In the genomic region with DNA sequence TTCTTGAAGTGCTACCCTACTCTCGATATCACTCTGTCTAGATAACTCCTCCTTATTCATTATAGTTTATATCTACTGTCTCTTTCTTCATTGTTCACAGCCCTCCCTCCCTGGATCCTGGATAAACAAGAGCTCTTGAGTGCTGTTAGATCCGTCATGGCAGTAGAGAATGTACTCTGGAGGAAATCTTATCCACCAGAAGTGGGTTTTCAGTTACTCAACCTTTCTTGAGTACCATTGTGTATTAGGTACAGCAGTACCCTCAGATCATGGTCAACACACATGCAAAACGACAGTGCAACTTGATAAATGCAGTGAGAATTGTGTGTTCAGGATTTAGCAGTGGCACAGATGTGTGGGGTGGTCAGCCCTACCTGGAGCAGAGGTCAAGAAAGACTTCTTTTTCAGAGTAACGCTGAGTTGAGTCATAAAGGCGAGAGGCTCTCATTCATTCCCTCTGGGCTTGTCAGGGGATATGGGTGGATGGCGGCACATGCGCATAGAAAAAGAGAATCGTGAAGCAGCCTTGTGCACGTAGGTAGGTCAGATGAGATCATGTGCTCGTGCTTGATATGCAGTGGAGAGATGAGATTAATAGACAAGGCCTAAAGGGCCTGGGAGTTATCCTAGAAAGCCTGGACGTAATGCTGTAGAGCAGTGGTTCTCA, we compare ENCODE assay signal across 24 cellular contexts.
A peak's percentile ranks its signal among the peaks of the same experiment; 100 is the strongest.
DNase-seq lines count a peak whose midpoint lies in the region; ATAC-seq and TF ChIP-seq lines count a peak whose summit lies in the region.
"Had no signal": no experiment of that assay in that cellular context is flagged by ENCODE, and none has a peak within 500 bp of the region (broad histone marks: within the 10 kb centered on the region; RNA-seq: fewer than 3 reads in every experiment).

No MANE protein-coding gene starts in this region.

- intact Hi-C loops in activated CD4-positive, alpha-beta T cell treated with anti-CD3 and anti-CD28 coated beads, Interleukin-2, amount 10 ng/mL, durations not matched to agents 24 days and 14 days (cut with micrococcal nuclease): no loop called here
- intact Hi-C loops in upper lobe of right lung (cut with DNase I): no loop called here

- no peak overlapping the region for H3K4me3 Mint-ChIP-seq in activated CD4-positive, alpha-beta T cell treated with anti-CD3 and anti-CD28 coated beads, Interleukin-2, amount 10 ng/mL, durations not matched to agents 24 days and 14 days
- no peak overlapping the region for H3K4me3 Mint-ChIP-seq in WTC11
- H3K4me3 Mint-ChIP-seq in memory B cell: no peak overlapping the region
- H3K4me3 Mint-ChIP-seq: CD4-positive, alpha-beta memory T cell; H9 had no signal

- no peak overlapping the region for H3K4me3 ChIP-seq in upper lobe of right lung

- CTCF ChIA-PET in WTC11 (lab: Charles Lee): no interaction called here

- H3K27me3 Mint-ChIP-seq in activated CD4-positive, alpha-beta T cell treated with anti-CD3 and anti-CD28 coated beads, Interleukin-2, amount 10 ng/mL, durations not matched to agents 24 days and 14 days: no peaks in the 10 kb centered on the region
- H3K27me3 Mint-ChIP-seq in WTC11 (ENCODE audit: low read depth): no peaks in the 10 kb centered on the region
- no peaks in the 10 kb centered on the region for H3K27me3 Mint-ChIP-seq in memory B cell
- H3K27me3 Mint-ChIP-seq: CD4-positive, alpha-beta memory T cell had no signal

- peaks cover 6% of the 10 kb centered on the region for H3K4me1 ChIP-seq in upper lobe of right lung
- H3K4me1 ChIP-seq: BE2C had no signal

- no peak overlapping the region for H3K27ac Mint-ChIP-seq in activated CD4-positive, alpha-beta T cell treated with anti-CD3 and anti-CD28 coated beads, Interleukin-2, amount 10 ng/mL, durations not matched to agents 24 days and 14 days
- H3K27ac Mint-ChIP-seq in WTC11 (peak overlapping the region; percentile 13), memory B cell (peak overlapping the region; percentile 21)

- DNase-seq in activated CD4-positive, alpha-beta T cell treated with anti-CD3 and anti-CD28 coated beads, Interleukin-2, amount 10 ng/mL, durations not matched to agents 24 days and 14 days: peak; percentile 41
- DNase-seq in activated CD4-positive, alpha-beta T cell treated with anti-CD3 and anti-CD28 coated beads for 48 hours: no peak
- DNase-seq in WTC11 (ENCODE audit: low spot score) (no peak), memory B cell (ENCODE audit: low spot score in 2 of 2) (no peak), upper lobe of right lung (no peak), omental fat pad (ENCODE audit: low spot score) (no peak), putamen (ENCODE audit: low spot score) (no peak)
- DNase-seq: 8988T; BE2C; Calu3; CD4-positive, alpha-beta memory T cell; DND-41; H9; IMR-90; Kasumi-1; MM.1S; NCI-H1092 treated with DMSO at 0.1 percent for 48 hours; NCI-H1694; NCI-H2171; NCI-H446 treated with DMSO at 0.1 percent for 48 hours; NCI-H748 treated with DMSO at 0.1 percent for 48 hours; RPMI8226; SIG-M5 had no signal

- H3K9me3 ChIP-seq in upper lobe of right lung: no peaks in the 10 kb centered on the region
- H3K9me3 ChIP-seq: BE2C had no signal

- TF ChIP-seq CTCF in WTC11 (IDR thresholded peaks at IDR 0.05): no peak
- TF ChIP-seq CTCF in upper lobe of right lung (IDR thresholded peaks at IDR 0.05): no peak
- no peak for TF ChIP-seq CTCF in omental fat pad (IDR thresholded peaks at IDR 0.05)

- peaks cover 12% of the 10 kb centered on the region for H3K36me3 Mint-ChIP-seq in activated CD4-positive, alpha-beta T cell treated with anti-CD3 and anti-CD28 coated beads, Interleukin-2, amount 10 ng/mL, durations not matched to agents 24 days and 14 days (ENCODE audit: low read depth)
- peaks cover 5% of the 10 kb centered on the region; the same call in 1 of the 2 replicates for H3K36me3 Mint-ChIP-seq in WTC11
- H3K36me3 Mint-ChIP-seq in memory B cell: peaks cover 17% of the 10 kb centered on the region

- no peaks in the 10 kb centered on the region for H3K4me1 Mint-ChIP-seq in activated CD4-positive, alpha-beta T cell treated with anti-CD3 and anti-CD28 coated beads, Interleukin-2, amount 10 ng/mL, durations not matched to agents 24 days and 14 days
- H3K4me1 Mint-ChIP-seq in WTC11 (peaks cover 29% of the 10 kb centered on the region), memory B cell (peaks cover 4% of the 10 kb centered on the region)

- no peak for ATAC-seq in WTC11
- ATAC-seq in memory B cell (ENCODE audit: low read depth): no peak
- ATAC-seq in upper lobe of right lung: peak; percentile 81
- no peak for ATAC-seq in GM18858 (IDR thresholded peaks at IDR 0.05; ENCODE audit: unreplicated experiment)
- ATAC-seq in omental fat pad (ENCODE audit: low FRiP score): no peak

- H3K27ac ChIP-seq in upper lobe of right lung: peak overlapping the region; percentile 47

- H3K27me3 ChIP-seq in upper lobe of right lung: no peaks in the 10 kb centered on the region
- H3K27me3 ChIP-seq: BE2C had no signal

- no peaks in the 10 kb centered on the region for H3K9me3 Mint-ChIP-seq in activated CD4-positive, alpha-beta T cell treated with anti-CD3 and anti-CD28 coated beads, Interleukin-2, amount 10 ng/mL, durations not matched to agents 24 days and 14 days
- no peaks in the 10 kb centered on the region for H3K9me3 Mint-ChIP-seq in WTC11
- no peaks in the 10 kb centered on the region for H3K9me3 Mint-ChIP-seq in memory B cell
- H3K9me3 Mint-ChIP-seq: CD4-positive, alpha-beta memory T cell; H9 had no signal

- no peaks in the 10 kb centered on the region for H3K36me3 ChIP-seq in upper lobe of right lung
- H3K36me3 ChIP-seq: BE2C had no signal

- POLR2A ChIA-PET in WTC11 (lab: Charles Lee): interaction anchor here (0.6 kb wide), 1 partner anchor 8 kb away, joined by 3 read pairs; no protein-coding TSS in a partner anchor

TF ChIP-seq in WTC11, 78 proteins besides CTCF, POLR2A, EP300 and RAD21 (continues in another document):
- no peak for TF ChIP-seq ZBTB21 (CRISPR knock-in tag; IDR thresholded peaks at IDR 0.05; ENCODE audit: borderline replicate concordance)
- TF ChIP-seq, protein P1, sequence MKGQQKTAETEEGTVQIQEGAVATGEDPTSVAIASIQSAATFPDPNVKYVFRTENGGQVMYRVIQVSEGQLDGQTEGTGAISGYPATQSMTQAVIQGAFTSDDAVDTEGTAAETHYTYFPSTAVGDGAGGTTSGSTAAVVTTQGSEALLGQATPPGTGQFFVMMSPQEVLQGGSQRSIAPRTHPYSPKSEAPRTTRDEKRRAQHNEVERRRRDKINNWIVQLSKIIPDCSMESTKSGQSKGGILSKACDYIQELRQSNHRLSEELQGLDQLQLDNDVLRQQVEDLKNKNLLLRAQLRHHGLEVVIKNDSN (CRISPR knock-in tag; IDR thresholded peaks at IDR 0.05): no peak
- TF ChIP-seq TEAD4 (CRISPR knock-in tag; IDR thresholded peaks at IDR 0.05): no peak
- TF ChIP-seq KAT7 (CRISPR knock-in tag; IDR thresholded peaks at IDR 0.05; ENCODE audit: borderline replicate concordance): no peak
- TF ChIP-seq, protein P2, sequence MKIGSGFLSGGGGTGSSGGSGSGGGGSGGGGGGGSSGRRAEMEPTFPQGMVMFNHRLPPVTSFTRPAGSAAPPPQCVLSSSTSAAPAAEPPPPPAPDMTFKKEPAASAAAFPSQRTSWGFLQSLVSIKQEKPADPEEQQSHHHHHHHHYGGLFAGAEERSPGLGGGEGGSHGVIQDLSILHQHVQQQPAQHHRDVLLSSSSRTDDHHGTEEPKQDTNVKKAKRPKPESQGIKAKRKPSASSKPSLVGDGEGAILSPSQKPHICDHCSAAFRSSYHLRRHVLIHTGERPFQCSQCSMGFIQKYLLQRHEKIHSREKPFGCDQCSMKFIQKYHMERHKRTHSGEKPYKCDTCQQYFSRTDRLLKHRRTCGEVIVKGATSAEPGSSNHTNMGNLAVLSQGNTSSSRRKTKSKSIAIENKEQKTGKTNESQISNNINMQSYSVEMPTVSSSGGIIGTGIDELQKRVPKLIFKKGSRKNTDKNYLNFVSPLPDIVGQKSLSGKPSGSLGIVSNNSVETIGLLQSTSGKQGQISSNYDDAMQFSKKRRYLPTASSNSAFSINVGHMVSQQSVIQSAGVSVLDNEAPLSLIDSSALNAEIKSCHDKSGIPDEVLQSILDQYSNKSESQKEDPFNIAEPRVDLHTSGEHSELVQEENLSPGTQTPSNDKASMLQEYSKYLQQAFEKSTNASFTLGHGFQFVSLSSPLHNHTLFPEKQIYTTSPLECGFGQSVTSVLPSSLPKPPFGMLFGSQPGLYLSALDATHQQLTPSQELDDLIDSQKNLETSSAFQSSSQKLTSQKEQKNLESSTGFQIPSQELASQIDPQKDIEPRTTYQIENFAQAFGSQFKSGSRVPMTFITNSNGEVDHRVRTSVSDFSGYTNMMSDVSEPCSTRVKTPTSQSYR (CRISPR knock-in tag; IDR thresholded peaks at IDR 0.05): no peak
- no peak for TF ChIP-seq GABPB1 (CRISPR knock-in tag; IDR thresholded peaks at IDR 0.05)
- TF ChIP-seq, protein P3, sequence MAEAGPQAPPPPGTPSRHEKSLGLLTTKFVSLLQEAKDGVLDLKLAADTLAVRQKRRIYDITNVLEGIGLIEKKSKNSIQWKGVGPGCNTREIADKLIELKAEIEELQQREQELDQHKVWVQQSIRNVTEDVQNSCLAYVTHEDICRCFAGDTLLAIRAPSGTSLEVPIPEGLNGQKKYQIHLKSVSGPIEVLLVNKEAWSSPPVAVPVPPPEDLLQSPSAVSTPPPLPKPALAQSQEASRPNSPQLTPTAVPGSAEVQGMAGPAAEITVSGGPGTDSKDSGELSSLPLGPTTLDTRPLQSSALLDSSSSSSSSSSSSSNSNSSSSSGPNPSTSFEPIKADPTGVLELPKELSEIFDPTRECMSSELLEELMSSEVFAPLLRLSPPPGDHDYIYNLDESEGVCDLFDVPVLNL (CRISPR knock-in tag; IDR thresholded peaks at IDR 0.05; ENCODE audit: borderline replicate concordance, low read depth): no peak
- no peak for TF ChIP-seq HMGA2 (CRISPR knock-in tag; IDR thresholded peaks at IDR 0.05)
